8 cellular contexts compared by ENCODE assay signal in the genomic region with DNA sequence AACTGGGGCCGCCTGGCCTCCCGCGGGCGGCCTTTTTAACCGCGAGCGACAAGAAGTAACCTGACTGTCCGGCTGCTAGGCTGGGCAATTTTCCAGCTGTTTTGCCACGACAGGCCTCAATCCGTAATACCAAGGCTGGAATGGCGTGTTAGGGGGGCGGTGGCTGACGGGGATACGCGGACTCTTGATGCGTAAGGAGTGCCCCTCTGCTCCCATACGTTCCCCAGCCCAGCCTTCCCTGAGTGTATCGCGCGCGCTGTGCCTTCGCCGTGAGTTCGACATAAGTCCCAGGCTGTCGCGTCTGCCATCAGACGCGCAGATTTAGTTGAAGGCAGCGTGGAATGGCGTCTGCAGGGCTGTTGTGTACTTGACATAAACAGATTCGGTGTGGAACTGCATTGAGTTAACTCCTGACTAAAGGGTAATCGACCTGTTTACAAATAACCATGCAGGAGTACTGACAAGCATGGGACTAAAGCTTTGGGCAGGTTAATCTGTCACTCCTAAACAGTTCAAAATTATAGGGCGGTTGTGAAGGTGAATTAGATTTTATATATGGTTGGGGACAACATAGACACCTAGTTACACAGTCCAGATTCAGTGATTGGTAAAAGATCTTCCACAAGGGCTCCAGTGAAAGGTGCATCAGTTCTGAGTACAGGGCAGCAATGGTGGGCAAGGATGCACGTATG. TPM values are rescaled to one million over a fixed set of nuclear protein-coding genes. Genes with fewer than 3 reads are reported as not detected.
DNase-seq lines count a peak whose midpoint lies in the region; ATAC-seq, FAIRE-seq and TF ChIP-seq lines count a peak whose summit lies in the region.
"Had no signal": no experiment of that assay in that cellular context is flagged by ENCODE, and none has a peak within 500 bp of the region (broad histone marks: within the 10 kb centered on the region; RNA-seq: fewer than 3 reads in every experiment).

No MANE protein-coding gene starts in this region.

- no peak overlapping the region for H3K27ac Mint-ChIP-seq in activated naive CD4-positive, alpha-beta T cell treated with anti-CD3 and anti-CD28 coated beads for 36 hours

- H3K9me3 ChIP-seq in pancreas: no peaks in the 10 kb centered on the region

- no peaks in the 10 kb centered on the region for H3K27me3 Mint-ChIP-seq in activated naive CD4-positive, alpha-beta T cell treated with anti-CD3 and anti-CD28 coated beads for 36 hours (ENCODE audit: low read depth)

- H3K4me1 ChIP-seq in pancreas: peaks cover 28 to 40% (median 38%) of the 10 kb centered on the region in 3 donors

- peak overlapping the region; percentile 93 to 98 (median 96) for H3K27ac ChIP-seq in pancreas

- 1% methylated on average over 34 of the region's 34 CpGs for WGBS in pancreas, 2 donors

- peaks cover 16% of the 10 kb centered on the region for H3K4me1 Mint-ChIP-seq in activated naive CD4-positive, alpha-beta T cell treated with anti-CD3 and anti-CD28 coated beads for 36 hours (ENCODE audit: low read depth)

- no peaks in the 10 kb centered on the region for H3K9me3 Mint-ChIP-seq in activated naive CD4-positive, alpha-beta T cell treated with anti-CD3 and anti-CD28 coated beads for 36 hours
- H3K9me3 Mint-ChIP-seq: neural crest cell had no signal

- TF ChIP-seq CTCF in pancreas (IDR thresholded peaks at IDR 0.05): no peak

- no peak for FAIRE-seq in pancreas (lab: Jason Lieb, UNC)

- no peak overlapping the region for H3K4me3 Mint-ChIP-seq in activated naive CD4-positive, alpha-beta T cell treated with anti-CD3 and anti-CD28 coated beads for 36 hours
- H3K4me3 Mint-ChIP-seq: neural crest cell had no signal

- ATAC-seq in GM18505 (IDR thresholded peaks at IDR 0.05; ENCODE audit: unreplicated experiment): peak; percentile 2
- peak; percentile 7 for ATAC-seq in HG03139 (IDR thresholded peaks at IDR 0.05; ENCODE audit: unreplicated experiment)
- ATAC-seq in pancreas: peak; percentile 24 to 44 (median 30)

- CTCF ChIA-PET in activated naive CD4-positive, alpha-beta T cell treated with anti-CD3 and anti-CD28 coated beads for 36 hours (lab: Charles Lee): interaction anchor here (1.3 to 4.1 kb wide), 7 partner anchors 14 to 145 kb away, joined by 5 to 35 read pairs (median 14); no protein-coding TSS in a partner anchor

- peak; percentile 75 for DNase-seq in OCI-M1 (lab: John Stamatoyannopoulos, UW)
- peak; percentile 59 for DNase-seq in activated naive CD4-positive, alpha-beta T cell treated with anti-CD3 and anti-CD28 coated beads for 36 hours
- DNase-seq in globus pallidus (ENCODE audit: low spot score): peak; percentile 67
- DNase-seq in pancreas: peak; percentile 61 to 88 (median 70)
- DNase-seq in epidermal melanocyte (ENCODE audit: insufficient read length, low spot score): no peak

- intact Hi-C loops in activated naive CD4-positive, alpha-beta T cell treated with anti-CD3 and anti-CD28 coated beads for 36 hours (cut with micrococcal nuclease): loop anchor here (5.0 kb wide), 1 partner anchor 119 kb away; no protein-coding TSS in a partner anchor
- intact Hi-C loops in pancreas (cut with DNase I): loop anchor here in 1 of 3 donors (5.0 kb wide), 1 partner anchor 136 kb away; no protein-coding TSS in a partner anchor

- peak; percentile 63 for TF ChIP-seq POLR2A in GM18505 (IDR thresholded peaks at IDR 0.05; ENCODE audit: borderline replicate concordance, extremely low read depth, insufficient read depth, insufficient read length)

- peaks cover 9% of the 10 kb centered on the region for H3K36me3 Mint-ChIP-seq in activated naive CD4-positive, alpha-beta T cell treated with anti-CD3 and anti-CD28 coated beads for 36 hours (ENCODE audit: low read depth)

- peak overlapping the region; percentile 70 to 97 (median 86) for H3K4me3 ChIP-seq in pancreas

- peaks cover 0 to 2% (median 0%) of the 10 kb centered on the region in 3 donors for H3K36me3 ChIP-seq in pancreas

- no peaks in the 10 kb centered on the region for H3K27me3 ChIP-seq in pancreas

RNA-seq across cellular contexts. Expression of a gene that starts 16.6 kb away (rescaled TPM):
- total RNA-seq in activated naive CD4-positive, alpha-beta T cell treated with anti-CD3 and anti-CD28 coated beads for 36 hours: 10 to 100 TPM; 21.9 to 22.0 TPM
- 100 to 1,000 TPM in 1 of 6 donors, 10 to 100 TPM in 5; 37.0 to 151 (median 42.9) TPM for total RNA-seq in pancreas
- polyA plus RNA-seq in pancreas: 10 to 100 TPM; 10.4 to 19.8 TPM
